In the genomic region with DNA sequence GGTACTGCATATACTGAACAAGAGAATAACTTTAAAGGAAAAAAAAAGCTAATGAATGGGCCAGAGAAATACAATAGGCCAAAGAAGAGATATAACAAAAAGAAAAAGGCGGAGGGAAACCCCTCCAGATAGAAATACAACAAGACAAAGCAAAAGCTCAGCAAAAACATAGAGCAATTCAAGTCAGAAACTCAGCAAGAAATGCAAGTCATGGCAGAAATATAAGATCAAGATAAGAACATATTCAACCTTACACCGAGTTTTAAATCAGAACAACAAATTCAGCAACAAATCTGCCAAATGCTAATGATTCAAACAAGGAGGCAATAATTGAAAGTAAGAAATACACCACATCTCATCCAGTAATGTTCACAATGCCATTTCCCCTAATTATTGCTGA, we compare ENCODE assay signal across 36 cellular contexts.
"Had no signal": no experiment of that assay in that cellular context is flagged by ENCODE, and none has a peak within 500 bp of the region (broad histone marks: within the 10 kb centered on the region; RNA-seq: fewer than 3 reads in every experiment).

No MANE protein-coding gene starts in this region.

- DNase-seq: MG63, MM.1S, MV-4-11, NCI-H1048, NCI-H1092, NCI-H1092 treated with DMSO at 0.1 percent for 48 hours, NCI-H1105, NCI-H1105 treated with DMSO at 0.1 percent for 48 hours, NCI-H1417, NCI-H1417 treated with DMSO at 0.1 percent for 48 hours, NCI-H1436, NCI-H1436 treated with DMSO at 0.1 percent for 48 hours, NCI-H146, NCI-H1694, NCI-H1694 treated with DMSO at 0.1 percent for 48 hours, NCI-H187, NCI-H187 treated with DMSO at 0.1 percent for 48 hours, NCI-H1930, NCI-H2029, NCI-H2029 treated with DMSO at 0.1 percent for 48 hours, NCI-H2081, NCI-H2081 treated with DMSO at 0.1 percent for 48 hours, NCI-H2107, NCI-H2171, NCI-H2171 treated with DMSO at 0.1 percent for 48 hours, NCI-H2227 treated with DMSO at 0.1 percent for 48 hours, NCI-H226, NCI-H345, NCI-H446, NCI-H446 treated with DMSO at 0.1 percent for 48 hours, NCI-H510A, NCI-H510A treated with DMSO at 0.1 percent for 48 hours, NCI-H524, NCI-H524 treated with DMSO at 0.1 percent for 48 hours, NCI-H526, NCI-H526 treated with DMSO at 0.1 percent for 48 hours had no signal

- H3K4me3 ChIP-seq: MG63 had no signal

- H3K9me3 ChIP-seq: MG63 had no signal

- H3K36me3 ChIP-seq: MG63 had no signal

- H3K27me3 ChIP-seq: MG63 had no signal
